14 cellular contexts compared by ENCODE assay signal in the genomic region with DNA sequence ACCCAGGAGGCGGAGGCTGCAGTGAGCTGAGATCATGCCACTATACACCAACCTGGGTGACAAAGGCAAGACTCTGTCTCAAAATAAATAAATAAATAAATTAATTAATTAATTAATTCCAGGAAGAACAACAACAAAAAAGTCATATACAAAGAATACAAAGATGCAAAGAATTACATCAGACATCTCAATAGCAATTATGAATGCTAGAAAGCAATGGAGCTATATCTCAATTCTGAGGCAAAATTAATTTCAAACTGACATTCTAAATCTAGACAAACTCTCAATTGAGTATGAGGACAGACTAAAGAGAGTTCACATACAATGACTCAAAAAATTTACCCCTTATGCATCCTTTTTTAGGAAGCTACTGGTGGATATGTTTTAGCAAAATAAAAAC.
"Had no signal": no experiment of that assay in that cellular context is flagged by ENCODE, and none has a peak within 500 bp of the region (broad histone marks: within the 10 kb centered on the region; RNA-seq: fewer than 3 reads in every experiment).

No MANE protein-coding gene starts in this region.

- ATAC-seq: gastroesophageal sphincter; lower lobe of right lung; natural killer cell; right cardiac atrium; stimulated activated effector memory CD8-positive, alpha-beta T cell treated with anti-CD3 and anti-CD28 coated beads, Interleukin-12 subunit alpha, Interleukin-12 subunit beta, amount 100 ng/mL, for 72 hours; stimulated activated naive CD8-positive, alpha-beta T cell treated with anti-CD3 and anti-CD28 coated beads, Interleukin-15, Interleukin-2, amounts not matched to agents 100 U/mL and 50 U/mL, for 24 hours had no signal

- H3K4me1 ChIP-seq: esophagus muscularis mucosa, gastroesophageal sphincter, left ventricle myocardium inferior, lower lobe of right lung, suprapubic skin had no signal

- H3K27me3 ChIP-seq: esophagus muscularis mucosa, gastroesophageal sphincter, suprapubic skin, thyroid gland had no signal

- DNase-seq: effector memory CD4-positive, alpha-beta T cell; glutamatergic neuron; left ventricle myocardium inferior; lower lobe of right lung; natural killer cell; right cardiac atrium; stimulated activated CD4-positive, alpha-beta T cell treated with anti-CD3 and anti-CD28 coated beads, Interleukin-4, amount 100 ng/mL, for 1 hour; stimulated activated CD8-positive, alpha-beta memory T cell treated with anti-CD3 and anti-CD28 coated beads, Interleukin-4, amount 100 ng/mL, for 48 hours; stimulated activated naive CD8-positive, alpha-beta T cell treated with anti-CD3 and anti-CD28 coated beads, Interleukin-15, Interleukin-2, amounts not matched to agents 100 U/mL and 50 U/mL, for 24 hours; thyroid gland had no signal

- H3K9me3 ChIP-seq: thyroid gland had no signal

- H3K27ac ChIP-seq: esophagus muscularis mucosa, gastroesophageal sphincter, left ventricle myocardium inferior, lower lobe of right lung, suprapubic skin, thyroid gland had no signal

- H3K4me3 ChIP-seq: esophagus muscularis mucosa, gastroesophageal sphincter, left ventricle myocardium inferior, lower lobe of right lung, suprapubic skin, thyroid gland had no signal

- H3K36me3 ChIP-seq: esophagus muscularis mucosa, gastroesophageal sphincter, left ventricle myocardium inferior, lower lobe of right lung, suprapubic skin, thyroid gland had no signal
